Comparison of ENCODE assay signal across 18 cellular contexts in genomic region chr10:34080485-34081346, GRCh38.
DNase-seq lines count a peak whose midpoint lies in the region; ATAC-seq, FAIRE-seq and TF ChIP-seq lines count a peak whose summit lies in the region.
"Had no signal": no experiment of that assay in that cellular context is flagged by ENCODE, and none has a peak within 500 bp of the region (broad histone marks: within the 10 kb centered on the region; RNA-seq: fewer than 3 reads in every experiment).

No MANE protein-coding gene starts in this region.

- FAIRE-seq in pancreas (lab: Jason Lieb, UNC): no peak

- H3K36me3 ChIP-seq in liver (ENCODE audit: control insufficient read depth in 4 of 4, insufficient read depth in 3 of 4, low read depth in 1 of 4, low read length in 3 of 4) (no peaks in the 10 kb centered on the region), right lobe of liver (no peaks in the 10 kb centered on the region), pancreas (no peaks in the 10 kb centered on the region), uterus (no peaks in the 10 kb centered on the region)
- H3K36me3 ChIP-seq: HAP-1 had no signal

- H3K27ac ChIP-seq in liver (ENCODE audit: low read depth in 1 of 2, low read length in 2 of 2) (peak overlapping the region; percentile 44 to 61), right lobe of liver (no peak overlapping the region), right cardiac atrium (ENCODE audit: low read length) (no peak overlapping the region), pancreas (no peak overlapping the region), uterus (peak overlapping the region; percentile 5 to 62)
- H3K27ac ChIP-seq: 22Rv1, PC-9 had no signal

- no peak for TF ChIP-seq CTCF in liver (IDR thresholded peaks at IDR 0.05; ENCODE audit: low read depth, low read length, missing input control)
- TF ChIP-seq CTCF in right lobe of liver (IDR thresholded peaks at IDR 0.05): no peak
- TF ChIP-seq CTCF in pancreas (IDR thresholded peaks at IDR 0.05): no peak
- no peak for TF ChIP-seq CTCF in uterus (IDR thresholded peaks at IDR 0.05)

- WGBS in liver: 88% methylated on average over 16 of the region's 16 CpGs
- 83% methylated on average over 16 of the region's 16 CpGs for WGBS in right lobe of liver (ENCODE audit: insufficient coverage, low coverage, low lambda C conversion rate, missing lambda C conversion rate)
- WGBS in right cardiac atrium: 73% methylated on average over 16 of the region's 16 CpGs
- 69 to 79% methylated on average over 16 of the region's 16 CpGs for WGBS in pancreas, 2 donors

- H3K9me3 ChIP-seq in liver (ENCODE audit: control insufficient read depth in 4 of 4, low read length in 3 of 4) (peaks cover 0 to 3% (median 1%) of the 10 kb centered on the region in 4 donors), right lobe of liver (no peaks in the 10 kb centered on the region), right cardiac atrium (ENCODE audit: control insufficient read depth, low read length) (no peaks in the 10 kb centered on the region), pancreas (no peaks in the 10 kb centered on the region), uterus (no peaks in the 10 kb centered on the region)

- ATAC-seq in right lobe of liver (no peak), right cardiac atrium (peak; percentile 39 to 56), pancreas (peak in 3 of 4 donors; percentile 36 to 44 (median 44)), GM18517 (IDR thresholded peaks at IDR 0.05; ENCODE audit: unreplicated experiment) (no peak), GM18511 (IDR thresholded peaks at IDR 0.05; ENCODE audit: unreplicated experiment) (no peak)

- DNase-seq in right lobe of liver (no peak), right cardiac atrium (peak; percentile 42 to 78 (median 67)), pancreas (peak in 2 of 6 donors; percentile 7 to 15), uterus (peak; percentile 69 to 75), NCI-H446 treated with DMSO at 0.1 percent for 48 hours (lab: John Stamatoyannopoulos, UW) (no peak)
- DNase-seq: DMS 273 treated with DMSO at 0.1 percent for 48 hours, Karpas-422, MM.1S, NCI-H1105, NCI-H187 treated with DMSO at 0.1 percent for 48 hours, NCI-H2171, NCI-H774, PC-9 had no signal

- TF ChIP-seq POLR2A in right lobe of liver (IDR thresholded peaks at IDR 0.05) (no peak), uterus (IDR thresholded peaks at IDR 0.05) (no peak)

- H3K4me3 ChIP-seq in liver (ENCODE audit: low read depth in 1 of 3, low read length in 3 of 3): no peak overlapping the region
- no peak overlapping the region for H3K4me3 ChIP-seq in right lobe of liver
- H3K4me3 ChIP-seq in right cardiac atrium (ENCODE audit: low read length): no peak overlapping the region
- no peak overlapping the region for H3K4me3 ChIP-seq in pancreas
- H3K4me3 ChIP-seq in uterus: no peak overlapping the region
- H3K4me3 ChIP-seq: HAP-1, PC-9 had no signal

- intact Hi-C loops in right lobe of liver (cut with DNase I): no loop called here
- intact Hi-C loops in right cardiac atrium (cut with DNase I): no loop called here
- intact Hi-C loops in pancreas (cut with DNase I): no loop called here
- intact Hi-C loops in uterus (cut with DNase I; ENCODE audit: low total_unique reads): no loop called here

- no peaks in the 10 kb centered on the region for H3K27me3 ChIP-seq in liver (ENCODE audit: control insufficient read depth in 4 of 4, insufficient read depth in 4 of 4, low read length in 3 of 4)
- no peaks in the 10 kb centered on the region for H3K27me3 ChIP-seq in right lobe of liver
- no peaks in the 10 kb centered on the region for H3K27me3 ChIP-seq in right cardiac atrium (ENCODE audit: control insufficient read depth, insufficient read depth)
- no peaks in the 10 kb centered on the region for H3K27me3 ChIP-seq in pancreas
- H3K27me3 ChIP-seq in uterus: no peaks in the 10 kb centered on the region

- no peak for TF ChIP-seq RAD21 in liver (IDR thresholded peaks at IDR 0.05)

- peaks cover 0 to 3% (median under 1%) of the 10 kb centered on the region in 4 donors for H3K4me1 ChIP-seq in liver (ENCODE audit: control insufficient read depth in 4 of 4, insufficient read depth in 4 of 4, low read length in 3 of 4)
- peaks cover 0 to 1% (median under 1%) of the 10 kb centered on the region in 4 donors for H3K4me1 ChIP-seq in right lobe of liver
- H3K4me1 ChIP-seq in right cardiac atrium (ENCODE audit: control insufficient read depth, insufficient read depth, low read length): peaks cover under 1% of the 10 kb centered on the region
- no peaks in the 10 kb centered on the region for H3K4me1 ChIP-seq in pancreas
- no peaks in the 10 kb centered on the region for H3K4me1 ChIP-seq in uterus
- H3K4me1 ChIP-seq: HAP-1 had no signal

- no peak overlapping the region for H3K9ac ChIP-seq in liver (ENCODE audit: low read depth in 1 of 2, low read length in 2 of 2)

TF ChIP-seq in liver, 16 proteins besides CTCF, POLR2A, EP300 and RAD21:
- peak; percentile 82 for TF ChIP-seq NR2F2 (IDR thresholded peaks at IDR 0.05)
- peak; percentile 17 for TF ChIP-seq SP1 (IDR thresholded peaks at IDR 0.05)
- no peak for TF ChIP-seq GABPA (IDR thresholded peaks at IDR 0.05 in 1 of 2, conservative IDR thresholded peaks at IDR 0.05 in 1 of 2)
- no peak for TF ChIP-seq EGR1 (IDR thresholded peaks at IDR 0.05; ENCODE audit: low read depth in 2 of 2)

Comparison
In these comparisons a context has a peak if more than half of its experiments do, and no peak if none do; other contexts are left out.
1. H3K27ac ChIP-seq: peak in liver (2 of 2) and uterus (2 of 2); none in right lobe of liver (0 of 3), right cardiac atrium (single experiment) and pancreas (0 of 4).
2. ATAC-seq: peak in right cardiac atrium (2 of 2) and pancreas (3 of 4); none in right lobe of liver (0 of 4), GM18517 (single experiment) and GM18511 (single experiment).
3. DNase-seq: peak in right cardiac atrium (3 of 3) and uterus (2 of 2); none in right lobe of liver (0 of 3) and NCI-H446 treated with DMSO at 0.1 percent for 48 hours (single experiment).